Comparison of ENCODE assay signal across 8 cellular contexts in the genomic region with DNA sequence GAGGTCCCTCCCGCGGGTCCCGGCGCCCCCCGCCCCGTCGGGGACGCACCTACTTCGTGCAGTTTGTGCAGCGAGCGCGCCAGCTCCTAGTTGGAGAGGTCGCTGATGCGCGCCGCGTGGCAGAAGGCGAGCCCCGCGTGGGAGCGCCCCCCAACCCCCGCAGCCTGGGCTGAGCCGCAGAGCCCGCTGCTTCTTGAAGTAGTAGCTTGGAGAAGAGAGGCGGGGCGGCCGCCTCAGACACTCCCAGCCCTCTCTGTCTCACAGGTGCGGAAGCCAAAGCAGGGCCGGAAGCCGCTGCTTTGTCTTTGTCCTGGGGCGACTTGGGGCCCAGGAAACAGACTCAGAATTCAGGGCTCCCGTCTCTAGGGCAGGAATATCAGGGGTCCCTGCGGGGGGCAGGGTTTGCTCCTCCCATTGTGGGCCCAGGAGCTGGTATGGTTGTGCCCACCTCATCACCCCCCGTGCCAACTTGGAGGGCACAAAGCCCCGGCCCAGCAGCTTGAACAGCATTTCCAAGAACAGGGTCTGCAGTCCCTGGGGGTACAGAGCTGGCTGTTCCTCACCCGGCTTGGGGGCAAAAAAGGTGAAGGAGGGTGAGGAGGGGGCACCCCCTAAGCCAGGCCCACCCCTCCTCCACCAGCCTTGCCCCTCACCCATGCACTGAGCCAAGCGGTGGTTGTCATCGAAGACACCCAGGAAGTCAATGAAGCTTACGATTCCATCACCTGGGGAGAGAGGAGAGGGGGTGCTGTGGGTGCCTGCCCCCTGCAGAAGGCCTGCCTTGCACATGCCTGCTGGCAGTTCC. TPM values are rescaled to one million over a fixed set of nuclear protein-coding genes. Genes with fewer than 3 reads are reported as not detected.
DNase-seq lines count a peak whose midpoint lies in the region; ATAC-seq and TF ChIP-seq lines count a peak whose summit lies in the region.

No MANE protein-coding gene starts in this region.

- intact Hi-C loops in mucosa of descending colon (cut with DNase I, micrococcal nuclease) = no loop called here

- no peaks in the 10 kb centered on the region for H4K20me1 ChIP-seq in Karpas-422 (ENCODE audit: insufficient read depth, low read depth, low read length)

- peak overlapping the region; percentile 64; the same call in 1 of the 2 replicates for H2AFZ ChIP-seq in Karpas-422 (ENCODE audit: low read length)

- no peaks in the 10 kb centered on the region for H3K27me3 ChIP-seq in Karpas-422 (ENCODE audit: low read length)

- H3K79me2 ChIP-seq in Karpas-422 (ENCODE audit: low read length) = peaks cover 8% of the 10 kb centered on the region

- H3K4me2 ChIP-seq in Karpas-422 (ENCODE audit: low read depth, low read length, poor library complexity, severe bottlenecking) = peak overlapping the region; percentile 92

- H3K4me1 ChIP-seq in Karpas-422 (ENCODE audit: low read length) = peaks cover 18% of the 10 kb centered on the region
- H3K4me1 ChIP-seq in mucosa of descending colon (ENCODE audit: low read depth) = peaks cover 43% of the 10 kb centered on the region

- DNase-seq in DMS79 treated with DMSO at 0.1 percent for 48 hours (lab: John Stamatoyannopoulos, UW) (peak; percentile 38), Karpas-422 (peak; percentile 90), coronary artery (ENCODE audit: low spot score) (no peak), mucosa of descending colon (peak; percentile 84 to 91 (median 84)), NCI-H2107 treated with DMSO at 0.1 percent for 48 hours (lab: John Stamatoyannopoulos, UW; ENCODE audit: unreplicated experiment) (no peak)
- peak; percentile 76 for DNase-seq in stimulated activated naive CD8-positive, alpha-beta T cell treated with anti-CD3 and anti-CD28 coated beads, Interleukin-15, Interleukin-2, amounts not matched to agents 100 U/mL and 50 U/mL, for 24 hours

- H3K9me3 ChIP-seq in Karpas-422 (ENCODE audit: low read length) (no peaks in the 10 kb centered on the region), mucosa of descending colon (no peaks in the 10 kb centered on the region)

- H3K36me3 ChIP-seq in Karpas-422 (ENCODE audit: insufficient read depth, low read length) = no peaks in the 10 kb centered on the region
- no peaks in the 10 kb centered on the region for H3K36me3 ChIP-seq in mucosa of descending colon (ENCODE audit: low read depth)

- H3K27ac ChIP-seq in Karpas-422 (ENCODE audit: low read length) = peak overlapping the region; percentile 68
- H3K27ac ChIP-seq in coronary artery = peak overlapping the region in 1 of 2 donors; percentile 32

- no peaks in the 10 kb centered on the region for H3K9me2 ChIP-seq in Karpas-422 (replicated peaks; ENCODE audit: insufficient read depth, low read length)

- peak overlapping the region; percentile 94 for H3K4me3 ChIP-seq in Karpas-422 (ENCODE audit: low read length)
- H3K4me3 ChIP-seq in coronary artery = peak overlapping the region; percentile 73
- H3K4me3 ChIP-seq in mucosa of descending colon = peak overlapping the region; percentile 46

- H3K9ac ChIP-seq in Karpas-422 (ENCODE audit: low read length) = peak overlapping the region; percentile 91

- peak; percentile 38 for ATAC-seq in GM21576 (IDR thresholded peaks at IDR 0.05; ENCODE audit: unreplicated experiment)
- ATAC-seq in activated CD4-positive, CD25-positive, alpha-beta regulatory T cell treated with anti-CD3 and anti-CD28 coated beads, Interleukin-2, amount 50 U/mL, for 24 hours = peak; percentile 75 to 81
- ATAC-seq in mucosa of descending colon = peak; percentile 78
- ATAC-seq in stimulated activated naive CD8-positive, alpha-beta T cell treated with anti-CD3 and anti-CD28 coated beads, Interleukin-15, Interleukin-2, amounts not matched to agents 100 U/mL and 50 U/mL, for 24 hours = peak; percentile 72

- TF ChIP-seq CTCF in coronary artery (IDR thresholded peaks at IDR 0.05) (no peak), mucosa of descending colon (IDR thresholded peaks at IDR 0.05) (no peak)

RNA-seq across cellular contexts. Expression of a gene that starts 13.6 kb away (rescaled TPM):
- not detected in 2 replicates for total RNA-seq in Karpas-422 (2014; rRNA removed; shearing (Covaris generic); ENCODE audit: low replicate concordance)
- under 1 TPM in 2 of 3 donors, not detected in 1; 0.19 to 0.22 TPM for total RNA-seq in mucosa of descending colon

RNA-seq across cellular contexts. Expression of a gene that starts 26.6 kb away (rescaled TPM):
- total RNA-seq in Karpas-422 (2014; rRNA removed; shearing (Covaris generic); ENCODE audit: low replicate concordance) = not detected in 2 replicates
- 10 to 100 TPM in 2 of 3 donors, 1 to 10 TPM in 1; 7.4 to 18.1 (median 17.3) TPM for total RNA-seq in mucosa of descending colon

Comparison
In these comparisons a context has a peak if more than half of its experiments do, and no peak if none do; other contexts are left out.
1. DNase-seq: peak in DMS79 treated with DMSO at 0.1 percent for 48 hours (single experiment), Karpas-422 (single experiment), mucosa of descending colon (3 of 3) and stimulated activated naive CD8-positive, alpha-beta T cell treated with anti-CD3 and anti-CD28 coated beads, Interleukin-15, Interleukin-2, amounts not matched to agents 100 U/mL and 50 U/mL, for 24 hours (single experiment); none in coronary artery (single experiment) and NCI-H2107 treated with DMSO at 0.1 percent for 48 hours (single experiment).
2. Peak in every context shown above with its lines, with median percentiles within 50 percentile points of each other: ATAC-seq and H3K4me3 ChIP-seq.